10 cellular contexts compared by ENCODE assay signal in the genomic region with DNA sequence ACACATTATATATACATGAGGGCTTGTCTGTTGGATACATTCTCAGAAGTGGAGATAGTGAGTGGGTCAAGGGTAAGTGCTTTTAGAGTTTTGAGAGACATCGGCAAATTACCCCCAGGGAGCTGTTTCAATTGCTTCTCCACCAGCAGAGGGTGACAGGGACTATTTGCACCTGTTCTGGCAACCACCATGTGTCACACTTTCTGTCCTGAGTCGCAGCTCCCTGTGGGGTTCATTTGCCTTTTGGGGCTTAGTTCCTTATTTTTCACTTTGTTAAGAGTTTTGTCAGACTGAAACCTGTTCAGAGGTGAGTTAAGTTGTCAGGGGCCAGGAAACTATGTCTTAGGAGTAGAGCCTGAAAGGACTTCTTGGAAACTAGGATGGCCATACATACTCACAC. TPM values are rescaled to one million over a fixed set of nuclear protein-coding genes. Genes with fewer than 3 reads are reported as not detected.
A peak's percentile ranks its signal among the peaks of the same experiment; 100 is the strongest.
DNase-seq lines count a peak whose midpoint lies in the region; ATAC-seq and TF ChIP-seq lines count a peak whose summit lies in the region.
"Had no signal": no experiment of that assay in that cellular context is flagged by ENCODE, and none has a peak within 500 bp of the region (broad histone marks: within the 10 kb centered on the region; RNA-seq: fewer than 3 reads in every experiment).

No MANE protein-coding gene starts in this region.

- H3K4me3 ChIP-seq in NB4 (ENCODE audit: low read depth, low read length) = no peak overlapping the region
- H3K4me3 ChIP-seq: SJSA1 had no signal

- POLR2A ChIA-PET in GM10248 (lab: Yijun Ruan, JAX) = no interaction called here

- ATAC-seq in GM19025 (IDR thresholded peaks at IDR 0.05; ENCODE audit: low read depth, unreplicated experiment) = peak; percentile 98
- peak; percentile 99 for ATAC-seq in HG02798 (IDR thresholded peaks at IDR 0.05; ENCODE audit: poor library complexity, unreplicated experiment)

- CTCF ChIA-PET in GM10248 (lab: Yijun Ruan, JAX) = interaction anchor here (0.7 to 4.7 kb wide), 13 partner anchors 10 to 457 kb away, joined by 3 to 31 read pairs (median 4); a partner anchor contains a TSS

- no peak for TF ChIP-seq CTCF in GM10248 (IDR thresholded peaks at IDR 0.05; ENCODE audit: control extremely low read depth, extremely low read depth, low read depth, missing control alignments)
- no peak for TF ChIP-seq CTCF in NB4 (IDR thresholded peaks at IDR 0.05; ENCODE audit: low read depth, low read length)

- DNase-seq in GM10248 (ENCODE audit: extremely low spot score) = peak; percentile 88
- DNase-seq in NB4 (ENCODE audit: low read depth) = peak; percentile 35
- DNase-seq in NCI-H1694 (lab: John Stamatoyannopoulos, UW) = no peak
- DNase-seq in NCI-H69 (lab: John Stamatoyannopoulos, UW) = no peak
- no peak for DNase-seq in ureter (ENCODE audit: low spot score)
- DNase-seq in NCI-H2196 (lab: John Stamatoyannopoulos, UW; ENCODE audit: unreplicated experiment) = no peak
- DNase-seq: CD8-positive, alpha-beta memory T cell had no signal

- no peak for TF ChIP-seq POLR2A in NB4 (IDR thresholded peaks at IDR 0.05; ENCODE audit: extremely low read depth, insufficient read length)

RNA-seq across cellular contexts. Expression of a gene that starts 20.1 kb away (rescaled TPM):
- 14.4 TPM for total RNA-seq in ureter

Comparison
In these comparisons a context has a peak if more than half of its experiments do, and no peak if none do; other contexts are left out.
1. DNase-seq: peak in GM10248 (single experiment) and NB4 (single experiment); none in NCI-H1694 (single experiment), NCI-H69 (single experiment), ureter (single experiment) and NCI-H2196 (single experiment).